ENCODE assay signal across 30 cellular contexts in the genomic region with DNA sequence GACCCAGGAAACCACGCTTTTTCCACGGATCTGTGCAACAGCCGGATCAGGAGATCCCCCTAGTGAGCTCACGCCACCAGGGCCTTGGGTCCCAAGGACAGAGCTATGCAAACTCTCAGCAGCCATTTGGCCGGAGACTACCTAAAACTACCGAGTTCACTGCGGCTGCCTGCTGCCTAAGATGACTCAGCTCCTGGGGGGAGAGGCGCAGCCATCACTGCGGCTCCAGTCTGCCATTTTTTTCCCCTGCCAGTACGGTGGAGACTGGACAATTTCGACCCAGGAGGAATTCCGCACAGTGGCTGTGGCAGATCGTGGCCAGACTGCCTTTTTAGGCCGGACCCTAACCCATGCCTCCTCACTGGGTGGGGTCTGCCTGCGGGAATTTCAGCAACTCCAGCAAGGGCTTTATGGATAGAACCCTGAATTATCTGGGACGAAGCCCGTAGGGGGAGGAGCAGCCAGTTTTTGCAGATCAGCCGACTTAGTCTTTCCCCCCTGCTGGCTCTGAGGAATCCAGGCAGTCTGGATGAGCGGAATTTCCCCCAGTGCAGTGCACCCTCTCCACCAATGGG.
"Had no signal": no experiment of that assay in that cellular context is flagged by ENCODE, and none has a peak within 500 bp of the region (broad histone marks: within the 10 kb centered on the region; RNA-seq: fewer than 3 reads in every experiment).

No MANE protein-coding gene starts in this region.

- DNase-seq: activated CD4-positive, alpha-beta T cell treated with anti-CD3 and anti-CD28 coated beads for 1 hour; activated CD4-positive, alpha-beta T cell treated with anti-CD3 and anti-CD28 coated beads for 48 hours; activated CD4-positive, alpha-beta T cell treated with anti-CD3 and anti-CD28 coated beads, Interleukin-2, amount 50 U/mL, for 1 hour; activated CD4-positive, alpha-beta T cell treated with anti-CD3 and anti-CD28 coated beads, Interleukin-2, amount 50 U/mL, for 48 hours; activated CD8-positive, alpha-beta memory T cell treated with anti-CD3 and anti-CD28 coated beads, Interleukin-2, amount 10 ng/mL, durations not matched to agents 7 days and 5 days; activated CD8-positive, alpha-beta memory T cell treated with anti-CD3 and anti-CD28 coated beads, Interleukin-2, amount 50 U/mL, for 4 hours; activated CD8-positive, alpha-beta T cell treated with anti-CD3 and anti-CD28 coated beads for 36 hours; activated effector memory CD4-positive, alpha-beta T cell treated with anti-CD3 and anti-CD28 coated beads, Interleukin-2, amount 50 U/mL, for 16 hours; activated naive CD4-positive, alpha-beta T cell; activated naive CD4-positive, alpha-beta T cell treated with anti-CD3 and anti-CD28 coated beads, Interleukin-2, amount 10 ng/mL, durations not matched to agents 7 days and 5 days; activated naive CD8-positive, alpha-beta T cell treated with anti-CD3 and anti-CD28 coated beads, Interleukin-2, amount 10 ng/mL, durations not matched to agents 7 days and 5 days; activated T-cell treated with anti-CD3 and anti-CD28 coated beads, Interleukin-2, amount 50 U/mL, for 1 hour; activated T-cell treated with anti-CD3 and anti-CD28 coated beads, Interleukin-2, amount 50 U/mL, for 48 hours; central memory CD4-positive, alpha-beta T cell; cerebellar nuclear complex; dorsolateral prefrontal cortex; effector memory CD4-positive, alpha-beta T cell; endodermal cell; foreskin fibroblast; heart left ventricle; T-helper 1 cell; T-helper 17 cell; T1000 had no signal

- H3K27ac ChIP-seq: ascending aorta, breast epithelium, cardiac muscle cell, coronary artery, dorsolateral prefrontal cortex, heart left ventricle had no signal

- FAIRE-seq: frontal cortex had no signal

- H3K4me3 ChIP-seq: ascending aorta, breast epithelium, cardiac muscle cell, coronary artery, dorsolateral prefrontal cortex, heart left ventricle had no signal

- ATAC-seq: activated CD8-positive, alpha-beta memory T cell treated with anti-CD3 and anti-CD28 coated beads, Interleukin-2, amount 10 ng/mL, durations not matched to agents 7 days and 5 days; activated CD8-positive, alpha-beta T cell treated with anti-CD3 and anti-CD28 coated beads for 36 hours; activated naive CD4-positive, alpha-beta T cell treated with anti-CD3 and anti-CD28 coated beads, Interleukin-2, amount 50 U/mL, for 72 hours; esophagus mucosa; heart left ventricle; T-helper 17 cell had no signal

- H3K4me1 ChIP-seq: ascending aorta, breast epithelium, heart left ventricle had no signal

- H3K9me3 ChIP-seq: ascending aorta, breast epithelium had no signal

- H3K27me3 ChIP-seq: ascending aorta, breast epithelium, cardiac muscle cell, dorsolateral prefrontal cortex had no signal

- H3K36me3 ChIP-seq: ascending aorta, breast epithelium, cardiac muscle cell, heart left ventricle had no signal
